8 cellular contexts compared by ENCODE assay signal in the genomic region with DNA sequence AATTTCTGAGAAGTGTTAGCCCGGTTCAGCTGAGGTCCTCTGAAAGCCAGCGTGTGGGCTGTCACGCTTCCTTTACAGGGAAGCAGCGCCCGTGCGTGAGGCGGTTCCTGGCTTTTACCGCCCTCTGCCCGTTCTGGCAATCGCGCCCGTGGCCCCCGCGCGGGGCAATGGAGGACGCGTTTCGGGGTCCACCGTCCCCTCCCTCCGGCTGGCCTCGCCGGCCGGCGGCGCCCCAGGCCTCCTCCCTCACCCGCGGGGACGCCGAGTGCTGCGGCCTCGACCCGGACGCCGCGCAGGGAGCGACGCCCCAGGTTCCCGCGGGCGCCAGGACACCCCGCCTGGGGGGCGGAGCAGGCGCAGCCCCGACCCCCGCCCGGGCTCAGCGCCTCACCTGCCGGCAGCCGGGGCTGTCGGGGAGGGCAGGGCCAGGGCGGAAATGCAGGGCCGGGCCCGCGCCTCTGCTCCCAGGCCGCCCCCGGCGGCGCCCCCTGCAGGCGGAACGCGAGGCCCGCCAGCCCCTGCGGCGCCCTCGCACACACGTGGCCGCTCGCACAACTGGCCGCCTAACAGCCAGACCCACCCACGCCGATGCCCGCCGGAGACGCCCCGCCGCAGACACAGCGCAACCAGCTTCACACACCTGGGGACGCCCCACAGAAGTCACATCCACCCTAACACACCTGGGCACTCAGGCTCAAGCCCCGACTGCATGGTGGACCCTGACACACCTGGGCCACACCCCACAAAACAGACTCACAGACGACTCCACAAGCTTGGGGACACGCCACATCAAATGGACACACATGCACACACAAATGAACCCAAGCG. TPM values are rescaled to one million over a fixed set of nuclear protein-coding genes. Genes with fewer than 3 reads are reported as not detected.
DNase-seq lines count a peak whose midpoint lies in the region; ATAC-seq and TF ChIP-seq lines count a peak whose summit lies in the region.

A gene (minus strand): TSS at position 440 of the 828 bp plus-strand sequence. CDS start 56,198 bp downstream, outside the sequence.

- DNase-seq in Caki2 (ENCODE audit: low read depth): peak; percentile 61
- DNase-seq in PC-9: peak; percentile 41 to 78
- peak; percentile 38 for DNase-seq in fibroblast of the conjunctiva (ENCODE audit: low read depth)
- DNase-seq in neural progenitor cell (ENCODE audit: low spot score): peak; percentile 74

- H3K4me2 ChIP-seq in PC-9 (peak within 1 kb of the TSS; percentile 72), neural progenitor cell (peak within 1 kb of the TSS; percentile 81)

- H3F3A ChIP-seq in PC-9 (ENCODE audit: insufficient read depth, low read depth) (no peaks in the 10 kb centered on the region), neural progenitor cell (ENCODE audit: low read depth) (peaks cover 12% of the 10 kb centered on the region)

- no peaks in the 10 kb centered on the region for H3K9me3 ChIP-seq in PC-9 (ENCODE audit: insufficient read depth, low read depth)
- H3K9me3 ChIP-seq in neural progenitor cell (ENCODE audit: low read depth): no peaks in the 10 kb centered on the region
- no peaks in the 10 kb centered on the region for H3K9me3 ChIP-seq in subcutaneous abdominal adipose tissue (ENCODE audit: control insufficient read depth in 5 of 5, low read length in 5 of 5)

- peak within 1 kb of the TSS; percentile 89 for H3K4me3 Mint-ChIP-seq in activated T-helper 17 cell treated with anti-CD3 and anti-CD28 coated beads, Interleukin-2, amount 50 U/mL, for 72 hours
- H3K4me3 Mint-ChIP-seq in neural progenitor cell: peak within 1 kb of the TSS; percentile 87

- peak within 1 kb of the TSS; percentile 93 for H3K27ac Mint-ChIP-seq in activated T-helper 17 cell treated with anti-CD3 and anti-CD28 coated beads, Interleukin-2, amount 50 U/mL, for 72 hours
- H3K27ac Mint-ChIP-seq in neural progenitor cell: peak within 1 kb of the TSS; percentile 81

- H3K9me3 Mint-ChIP-seq in activated T-helper 17 cell treated with anti-CD3 and anti-CD28 coated beads, Interleukin-2, amount 50 U/mL, for 72 hours: peaks cover 4% of the 10 kb centered on the region
- H3K9me3 Mint-ChIP-seq in neural progenitor cell: no peaks in the 10 kb centered on the region

- no peaks in the 10 kb centered on the region for H3K27me3 ChIP-seq in PC-9 (ENCODE audit: insufficient read depth, low read depth)
- H3K27me3 ChIP-seq in neural progenitor cell: no peaks in the 10 kb centered on the region
- H3K27me3 ChIP-seq in subcutaneous abdominal adipose tissue (ENCODE audit: control insufficient read depth in 5 of 5, insufficient read depth in 4 of 5, low read length in 5 of 5): no peaks in the 10 kb centered on the region

- peak within 1 kb of the TSS; percentile 68 for H3K4me3 ChIP-seq in PC-9
- peak within 1 kb of the TSS; percentile 58 for H3K4me3 ChIP-seq in neural progenitor cell
- peak within 1 kb of the TSS; percentile 66 to 79 (median 70) for H3K4me3 ChIP-seq in subcutaneous abdominal adipose tissue (ENCODE audit: low read depth in 1 of 5, low read length in 5 of 5)

- POLR2A ChIA-PET in PC-9 (lab: Charles Lee; ENCODE audit: unreplicated experiment): no interaction called here

- no peaks in the 10 kb centered on the region for H3K9me2 ChIP-seq in PC-9 (ENCODE audit: insufficient read depth)

- H2AFZ ChIP-seq in PC-9: peak within 1 kb of the TSS; percentile 97
- H2AFZ ChIP-seq in neural progenitor cell (replicated peaks): peak within 1 kb of the TSS; percentile 97

- H3K4me1 ChIP-seq in PC-9 (replicated peaks; ENCODE audit: insufficient read depth): no peaks in the 10 kb centered on the region; the same call in 1 of the 2 replicates
- H3K4me1 ChIP-seq in neural progenitor cell: peaks cover 4% of the 10 kb centered on the region
- H3K4me1 ChIP-seq in subcutaneous abdominal adipose tissue (ENCODE audit: control insufficient read depth in 5 of 5, insufficient read depth in 5 of 5, low read length in 5 of 5): peaks cover 0 to 17% (median 12%) of the 10 kb centered on the region in 5 donors

- TF ChIP-seq CTCF in PC-9 (conservative IDR thresholded peaks at IDR 0.05): peak; percentile 69
- TF ChIP-seq CTCF in neural progenitor cell (IDR thresholded peaks at IDR 0.05): peak; percentile 62

- H3K27ac ChIP-seq in PC-9 (no peak within 1 kb of the TSS), neural progenitor cell (no peak within 1 kb of the TSS), subcutaneous abdominal adipose tissue (ENCODE audit: low read depth, low read length) (peak within 1 kb of the TSS; percentile 70)

- H3K36me3 Mint-ChIP-seq in activated T-helper 17 cell treated with anti-CD3 and anti-CD28 coated beads, Interleukin-2, amount 50 U/mL, for 72 hours (ENCODE audit: low read depth): no peaks in the 10 kb centered on the region
- H3K36me3 Mint-ChIP-seq in neural progenitor cell: no peaks in the 10 kb centered on the region

- peak within 1 kb of the TSS; percentile 48 for H3K9ac ChIP-seq in neural progenitor cell
- peak within 1 kb of the TSS; percentile 76 to 93 (median 80) for H3K9ac ChIP-seq in subcutaneous abdominal adipose tissue (ENCODE audit: low read length in 5 of 5)

- H4K20me1 ChIP-seq in PC-9 (ENCODE audit: insufficient read depth) (no peaks in the 10 kb centered on the region), neural progenitor cell (ENCODE audit: low read depth) (no peaks in the 10 kb centered on the region)

- H3K4me1 Mint-ChIP-seq in activated T-helper 17 cell treated with anti-CD3 and anti-CD28 coated beads, Interleukin-2, amount 50 U/mL, for 72 hours: peaks cover 27% of the 10 kb centered on the region
- peaks cover 14% of the 10 kb centered on the region for H3K4me1 Mint-ChIP-seq in neural progenitor cell

- BruUV-seq in PC-9 (replicated peaks; lab: Mats Ljungman, UMichigan): no TSS peak

- CTCF ChIA-PET in PC-9 (lab: Charles Lee): interaction anchor here (0.6 kb wide), 3 partner anchors 540 to 1372 kb away, joined by 3 to 24 read pairs (median 6); no protein-coding TSS in a partner anchor

- H3K79me2 ChIP-seq in PC-9 (ENCODE audit: low read depth): no peaks in the 10 kb centered on the region
- no peaks in the 10 kb centered on the region for H3K79me2 ChIP-seq in neural progenitor cell (ENCODE audit: low read depth)

- no peaks in the 10 kb centered on the region for H3K27me3 Mint-ChIP-seq in activated T-helper 17 cell treated with anti-CD3 and anti-CD28 coated beads, Interleukin-2, amount 50 U/mL, for 72 hours
- peaks cover 9% of the 10 kb centered on the region for H3K27me3 Mint-ChIP-seq in neural progenitor cell (ENCODE audit: insufficient read depth, low read depth)

- intact Hi-C loops in PC-9 (cut with micrococcal nuclease; ENCODE audit: unreplicated experiment): no loop called here

- in situ Hi-C loops in Caki2 (cut with HindIII; ENCODE audit: low pct_unique_long_range_greater_than_20kb, low sequenced_read_pairs): no loop called here

- H3K36me3 ChIP-seq in PC-9 (ENCODE audit: low read depth): no peaks in the 10 kb centered on the region
- H3K36me3 ChIP-seq in neural progenitor cell: no peaks in the 10 kb centered on the region
- H3K36me3 ChIP-seq in subcutaneous abdominal adipose tissue (ENCODE audit: control insufficient read depth in 5 of 5, insufficient read depth in 5 of 5, low read length in 5 of 5): no peaks in the 10 kb centered on the region

- ATAC-seq in GM19372 (IDR thresholded peaks at IDR 0.05; ENCODE audit: low read depth, unreplicated experiment) (peak; percentile 98), HG03520 (IDR thresholded peaks at IDR 0.05; ENCODE audit: unreplicated experiment) (peak; percentile 98)
- ATAC-seq in activated T-helper 17 cell treated with anti-CD3 and anti-CD28 coated beads, Interleukin-2, amount 50 U/mL, for 72 hours (replicated peaks): peak; percentile 92

RNA-seq across cellular contexts. Expression of the gene that starts here (rescaled TPM):
- total RNA-seq in Caki2 (2014; rRNA removed; shearing (Covaris generic); ENCODE audit: low replicate concordance): 2.5 and 4.7 TPM in 2 replicates
- total RNA-seq in PC-9 (2021) (4.9 and 5.3 TPM in 2 replicates), neural progenitor cell (ENCODE audit: low replicate concordance) (1.3 and 3.6 TPM in 2 replicates)
- total RNA-seq in activated T-helper 17 cell treated with anti-CD3 and anti-CD28 coated beads, Interleukin-2, amount 50 U/mL, for 72 hours: 1 to 10 TPM; 1.2 to 1.7 TPM
